In the genomic region with DNA sequence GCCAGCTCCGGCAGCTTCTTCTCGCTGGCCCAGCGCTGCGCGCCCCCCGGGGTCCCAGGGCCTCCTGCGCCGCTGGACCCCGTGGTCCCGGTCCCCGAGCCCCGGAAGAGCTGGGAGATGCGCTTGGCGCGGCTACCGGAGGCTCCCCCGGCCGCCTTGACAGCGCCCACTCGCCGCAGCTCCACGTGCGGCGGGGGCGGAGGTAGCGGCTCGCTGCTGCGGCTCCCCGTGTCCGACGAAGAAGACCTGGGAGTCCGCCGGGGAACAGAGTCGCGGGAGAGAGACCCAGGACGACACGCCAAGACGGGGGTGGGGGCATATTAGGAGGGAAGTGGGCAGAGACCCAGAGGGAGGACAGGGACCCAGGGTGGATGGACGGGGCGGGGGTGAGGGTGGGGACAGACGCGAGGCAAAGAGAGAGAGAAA, we compare ENCODE assay signal across 9 cellular contexts. TPM values are rescaled to one million over a fixed set of nuclear protein-coding genes. Genes with fewer than 3 reads are reported as not detected.
A peak's percentile ranks its signal among the peaks of the same experiment; 100 is the strongest.
DNase-seq lines count a peak whose midpoint lies in the region; ATAC-seq and TF ChIP-seq lines count a peak whose summit lies in the region.
"Had no signal": no experiment of that assay in that cellular context is flagged by ENCODE, and none has a peak within 500 bp of the region (broad histone marks: within the 10 kb centered on the region; RNA-seq: fewer than 3 reads in every experiment).

No MANE protein-coding gene starts in this region.

- CTCF ChIA-PET in IMR-90 (lab: Yijun Ruan, JAX) = interaction anchor here (0.5 kb wide), 1 partner anchor 90 kb away, joined by 3 read pairs; no protein-coding TSS in a partner anchor

- no peak overlapping the region for H2BK5ac ChIP-seq in IMR-90 (ENCODE audit: low read depth, low read length, poor library complexity, severe bottlenecking)

- no peak overlapping the region for H3K14ac ChIP-seq in IMR-90 (replicated peaks; ENCODE audit: low read depth, low read length)

- H2AK9ac ChIP-seq in IMR-90 (replicated peaks; ENCODE audit: low read depth, low read length, poor library complexity) = no peak overlapping the region

- no peaks in the 10 kb centered on the region for H3K9me3 Mint-ChIP-seq in effector memory CD8-positive, alpha-beta T cell
- H3K9me3 Mint-ChIP-seq in naive thymus-derived CD8-positive, alpha-beta T cell = peaks cover 0 to 2% (median 0%) of the 10 kb centered on the region in 9 donors

- H3K9me1 ChIP-seq in IMR-90 (ENCODE audit: insufficient read depth, low read length) = peaks cover 3% of the 10 kb centered on the region

- H4K91ac ChIP-seq in IMR-90 (ENCODE audit: insufficient read depth, low read depth, low read length) = no peak overlapping the region

- no peaks in the 10 kb centered on the region for H3K79me1 ChIP-seq in IMR-90 (ENCODE audit: low read depth in 1 of 2, low read length in 2 of 2)

- no peak overlapping the region for H2BK15ac ChIP-seq in IMR-90 (ENCODE audit: low read depth, low read length)

- no peak overlapping the region for H2AK5ac ChIP-seq in IMR-90 (ENCODE audit: low read depth, low read length)

- in situ Hi-C loops in IMR-90 (cut with MboI; ENCODE audit: low sequenced_read_pairs) = no loop called here

- H3K36me3 ChIP-seq in BE2C (no peaks in the 10 kb centered on the region), IMR-90 (ENCODE audit: control insufficient read depth, insufficient read depth, low read length) (no peaks in the 10 kb centered on the region)

- peaks cover 8 to 12% of the 10 kb centered on the region in 2 donors for H3K4me1 Mint-ChIP-seq in effector memory CD8-positive, alpha-beta T cell (ENCODE audit: low read depth in 2 of 2)
- peaks cover 6 to 27% (median 21%) of the 10 kb centered on the region in 4 donors for H3K4me1 Mint-ChIP-seq in naive thymus-derived CD8-positive, alpha-beta T cell

- H3K27ac ChIP-seq in IMR-90 (ENCODE audit: insufficient read depth, low read length) = no peak overlapping the region

- H3K36me3 Mint-ChIP-seq in effector memory CD8-positive, alpha-beta T cell (ENCODE audit: insufficient read depth) = no peaks in the 10 kb centered on the region
- H3K36me3 Mint-ChIP-seq in naive thymus-derived CD8-positive, alpha-beta T cell = no peaks in the 10 kb centered on the region

- H3K4me2 ChIP-seq in IMR-90 (ENCODE audit: low read depth, low read length) = no peak overlapping the region; the same call in 1 of the 2 replicates

- H2BK20ac ChIP-seq in IMR-90 (ENCODE audit: low read depth, low read length) = no peak overlapping the region

- dilution Hi-C loops in IMR-90 (cut with HindIII; ENCODE audit: low sequenced_read_pairs, unreplicated experiment) = no loop called here

- no peak for TF ChIP-seq CTCF in BE2C (IDR thresholded peaks at IDR 0.05; ENCODE audit: low read depth, low read length)
- no peak for TF ChIP-seq CTCF in IMR-90 (conservative IDR thresholded peaks at IDR 0.05; ENCODE audit: low read depth, low read length)

- no peaks in the 10 kb centered on the region for H3K9me3 ChIP-seq in BE2C
- peaks cover 3% of the 10 kb centered on the region for H3K9me3 ChIP-seq in IMR-90 (ENCODE audit: control insufficient read depth, insufficient read depth, low read length)

- no peak overlapping the region for H4K8ac ChIP-seq in IMR-90 (ENCODE audit: low read depth in 2 of 2, low read length in 2 of 2)

- H3K4me3 Mint-ChIP-seq in effector memory CD8-positive, alpha-beta T cell = peak overlapping the region; percentile 50 to 52
- peak overlapping the region in 6 of 10 donors; percentile 45 to 82 (median 58) for H3K4me3 Mint-ChIP-seq in naive thymus-derived CD8-positive, alpha-beta T cell

- H3K27me3 Mint-ChIP-seq in effector memory CD8-positive, alpha-beta T cell = peaks cover 0 to 13% of the 10 kb centered on the region in 2 donors
- peaks cover 0 to 14% (median 2%) of the 10 kb centered on the region in 5 donors for H3K27me3 Mint-ChIP-seq in naive thymus-derived CD8-positive, alpha-beta T cell

- no peak overlapping the region for H3K27ac Mint-ChIP-seq in effector memory CD8-positive, alpha-beta T cell
- H3K27ac Mint-ChIP-seq in naive thymus-derived CD8-positive, alpha-beta T cell = no peak overlapping the region

- ATAC-seq in IMR-90 (ENCODE audit: low read depth) = no peak
- ATAC-seq in effector memory CD8-positive, alpha-beta T cell (replicated peaks) = peak; percentile 13
- ATAC-seq in naive thymus-derived CD8-positive, alpha-beta T cell = peak; percentile 4 to 18

- no peak overlapping the region for H2BK120ac ChIP-seq in IMR-90 (ENCODE audit: low read depth, low read length)

- H3K27me3 ChIP-seq in BE2C = peaks cover 5% of the 10 kb centered on the region
- peaks cover 26% of the 10 kb centered on the region for H3K27me3 ChIP-seq in IMR-90 (ENCODE audit: control insufficient read depth, insufficient read depth, low read length)

- no peak for TF ChIP-seq POLR2A in IMR-90 (IDR thresholded peaks at IDR 0.05; ENCODE audit: low read depth, low read length)

- DNase-seq in BE2C (no peak), IMR-90 (no peak), DMS153 (lab: John Stamatoyannopoulos, UW) (no peak), GM19238 (ENCODE audit: insufficient read length, low spot score) (no peak), islet precursor cell (no peak)
- no peak for DNase-seq in effector memory CD8-positive, alpha-beta T cell
- DNase-seq in naive thymus-derived CD8-positive, alpha-beta T cell = no peak
- no peak for DNase-seq in activated effector memory CD4-positive, alpha-beta T cell treated with anti-CD3 and anti-CD28 coated beads, Interleukin-2, amount 50 U/mL, for 16 hours

- no peak overlapping the region for H3K18ac ChIP-seq in IMR-90 (ENCODE audit: low read depth, low read length)

- no peak overlapping the region for H3K23ac ChIP-seq in IMR-90 (ENCODE audit: low read depth, low read length)

- H2AFZ ChIP-seq in IMR-90 (replicated peaks; ENCODE audit: low read length, poor library complexity) = peak overlapping the region; percentile 88

- no peak overlapping the region for H4K5ac ChIP-seq in IMR-90 (ENCODE audit: low read depth, low read length)

- WGBS in IMR-90 (ENCODE audit: extremely low coverage in 2 of 2, insufficient read length in 1 of 2), 2 experiments = 4% methylated on average over 10 of the region's 42 CpGs; no CpG with 5 or more reads in 1 of the 2 experiments

- BruUV-seq in IMR-90 (replicated peaks; lab: Mats Ljungman, UMichigan) = no TSS peak

- H3K56ac ChIP-seq in IMR-90 (ENCODE audit: extremely low read depth, insufficient read depth, low read length) = no peak overlapping the region

- H3K4me3 ChIP-seq in BE2C (ENCODE audit: low read depth, low read length) (peak overlapping the region; percentile 51), IMR-90 (ENCODE audit: insufficient read depth, low read depth, low read length) (peak overlapping the region; percentile 57; the same call in 1 of the 2 replicates)

- peaks cover 7% of the 10 kb centered on the region; the same call in 1 of the 2 replicates for H3K4me1 ChIP-seq in BE2C
- peaks cover 5% of the 10 kb centered on the region for H3K4me1 ChIP-seq in IMR-90 (ENCODE audit: control insufficient read depth, insufficient read depth, low read length)

- H3K4ac ChIP-seq in IMR-90 (ENCODE audit: low read depth, low read length) = no peak overlapping the region

- intact Hi-C loops in IMR-90 (cut with micrococcal nuclease) = no loop called here

- H3K9ac ChIP-seq in IMR-90 (ENCODE audit: low read depth, low read length) = no peak overlapping the region

- no peak for TF ChIP-seq RAD21 in IMR-90 (IDR thresholded peaks at IDR 0.05; ENCODE audit: low read length)

- H4K20me1 ChIP-seq in IMR-90 (ENCODE audit: insufficient read depth, low read length) = no peaks in the 10 kb centered on the region

- POLR2A ChIA-PET in IMR-90 (lab: Charles Lee; ENCODE audit: unreplicated experiment) = no interaction called here
- POLR2A ChIA-PET in naive thymus-derived CD8-positive, alpha-beta T cell (lab: Charles Lee) = interaction anchor here (0.5 to 2.5 kb wide), 13 partner anchors 9 to 755 kb away, joined by 3 to 15 read pairs (median 5); a partner anchor contains a TSS

TF ChIP-seq in IMR-90, 13 proteins besides CTCF, POLR2A, EP300 and RAD21 (continues in another document):
- no peak for TF ChIP-seq BHLHE40 (IDR thresholded peaks at IDR 0.05; ENCODE audit: low read depth, low read length)

RNA-seq across cellular contexts. Expression of a gene that starts 1.0 kb away (rescaled TPM):
- 0.82 TPM for polyA plus RNA-seq in BE2C (2012; ENCODE audit: insufficient read depth, insufficient read length, low read depth)
- total RNA-seq in IMR-90 (2012; rRNA removed) = under 0.01 and 0.18 TPM in 2 replicates
- 0.51 and 0.67 TPM in 2 replicates for polyA plus RNA-seq in IMR-90 (2012; rRNA removed)
- polyA plus RNA-seq in IMR-90 (2012; cell fraction: cytosol; rRNA removed) = 0.63 and 1.0 TPM in 2 replicates
- 0.36 and 0.79 TPM in 2 replicates for polyA plus RNA-seq in IMR-90 (2012; cell fraction: nucleus; rRNA removed; ENCODE audit: low replicate concordance)
- total RNA-seq in naive thymus-derived CD8-positive, alpha-beta T cell = under 1 TPM in 1 of 2 experiments, not detected in 1; 0.25 TPM
- under 1 TPM in 2 of 3 donors, not detected in 1; 0.10 to 0.26 TPM for polyA plus RNA-seq in naive thymus-derived CD8-positive, alpha-beta T cell

RNA-seq across cellular contexts. Expression of a gene that starts 7.3 kb away (rescaled TPM):
- polyA plus RNA-seq in BE2C (2012; ENCODE audit: insufficient read depth, insufficient read length, low read depth) = not detected
- not detected in 2 replicates for total RNA-seq in IMR-90 (2012; rRNA removed)
- polyA plus RNA-seq in IMR-90 (2012; rRNA removed) = not detected in 2 replicates
- polyA plus RNA-seq in IMR-90 (2012; cell fraction: cytosol; rRNA removed) = not detected in 2 replicates
- polyA plus RNA-seq in IMR-90 (2012; cell fraction: nucleus; rRNA removed; ENCODE audit: low replicate concordance) = 0.05 and 0.07 TPM in 2 replicates
- not detected for total RNA-seq in naive thymus-derived CD8-positive, alpha-beta T cell
- polyA plus RNA-seq in naive thymus-derived CD8-positive, alpha-beta T cell = not detected
- total RNA-seq: glomerular endothelial cell had no signal

RNA-seq across cellular contexts. Expression of a gene that starts 13.0 kb away (rescaled TPM):
- 6.3 TPM for polyA plus RNA-seq in BE2C (2012; ENCODE audit: insufficient read depth, insufficient read length, low read depth)
- under 0.01 and 0.18 TPM in 2 replicates for total RNA-seq in IMR-90 (2012; rRNA removed)
- polyA plus RNA-seq in IMR-90 (2012; rRNA removed) = 0.03 and 0.09 TPM in 2 replicates
- 0.01 and 0.12 TPM in 2 replicates for polyA plus RNA-seq in IMR-90 (2012; cell fraction: cytosol; rRNA removed)
- polyA plus RNA-seq in IMR-90 (2012; cell fraction: nucleus; rRNA removed; ENCODE audit: low replicate concordance) = 0.02 and 0.04 TPM in 2 replicates
- total RNA-seq in naive thymus-derived CD8-positive, alpha-beta T cell = not detected
- not detected for polyA plus RNA-seq in naive thymus-derived CD8-positive, alpha-beta T cell

RNA-seq across cellular contexts. Expression of a gene that starts 15.9 kb away (rescaled TPM):
- polyA plus RNA-seq in BE2C (2012; ENCODE audit: insufficient read depth, insufficient read length, low read depth) = 9.5 TPM
- not detected in 2 replicates for total RNA-seq in IMR-90 (2012; rRNA removed)
- polyA plus RNA-seq in IMR-90 (2012; rRNA removed) = not detected in 2 replicates
- not detected in 2 replicates for polyA plus RNA-seq in IMR-90 (2012; cell fraction: cytosol; rRNA removed)
- polyA plus RNA-seq in IMR-90 (2012; cell fraction: nucleus; rRNA removed; ENCODE audit: low replicate concordance) = not detected in 2 replicates
- not detected for total RNA-seq in naive thymus-derived CD8-positive, alpha-beta T cell
- not detected for polyA plus RNA-seq in naive thymus-derived CD8-positive, alpha-beta T cell
- total RNA-seq: glomerular endothelial cell had no signal

RNA-seq across cellular contexts. Expression of a gene that starts 19.9 kb away (rescaled TPM):
- polyA plus RNA-seq in BE2C (2012; ENCODE audit: insufficient read depth, insufficient read length, low read depth) = 1.8 TPM
- total RNA-seq in IMR-90 (2012; rRNA removed) = 0.18 and 0.28 TPM in 2 replicates
- polyA plus RNA-seq in IMR-90 (2012; rRNA removed) = 1.9 and 2.7 TPM in 2 replicates
- 2.2 and 3.7 TPM in 2 replicates for polyA plus RNA-seq in IMR-90 (2012; cell fraction: cytosol; rRNA removed)
- 2.3 and 4.1 TPM in 2 replicates for polyA plus RNA-seq in IMR-90 (2012; cell fraction: nucleus; rRNA removed; ENCODE audit: low replicate concordance)
- total RNA-seq in naive thymus-derived CD8-positive, alpha-beta T cell = 1 to 10 TPM; 2.1 to 2.4 TPM
- polyA plus RNA-seq in naive thymus-derived CD8-positive, alpha-beta T cell = under 1 TPM; 0.28 to 0.77 (median 0.49) TPM
